ENCODE assay signal across 16 cellular contexts in genomic region chr6:157987788-157988699, GRCh38. TPM values are rescaled to one million over a fixed set of nuclear protein-coding genes. Genes with fewer than 3 reads are reported as not detected.
DNase-seq lines count a peak whose midpoint lies in the region; ATAC-seq and TF ChIP-seq lines count a peak whose summit lies in the region.
"Had no signal": no experiment of that assay in that cellular context is flagged by ENCODE, and none has a peak within 500 bp of the region (broad histone marks: within the 10 kb centered on the region; RNA-seq: fewer than 3 reads in every experiment).

No MANE protein-coding gene starts in this region.

- intact Hi-C loops in CD8-positive, alpha-beta T cell (cut with DNase I, micrococcal nuclease) = no loop called here
- intact Hi-C loops in prostate gland (cut with DNase I) = no loop called here

- no peaks in the 10 kb centered on the region for H3K27me3 ChIP-seq in CD8-positive, alpha-beta T cell (ENCODE audit: insufficient read depth, low read length)
- no peaks in the 10 kb centered on the region for H3K27me3 ChIP-seq in Loucy (ENCODE audit: insufficient read depth, low read length, poor library complexity, severe bottlenecking)
- no peaks in the 10 kb centered on the region for H3K27me3 ChIP-seq in prostate gland (replicated peaks; ENCODE audit: insufficient read depth)
- no peaks in the 10 kb centered on the region for H3K27me3 ChIP-seq in SJCRH30
- no peaks in the 10 kb centered on the region for H3K27me3 ChIP-seq in brain microvascular endothelial cell (replicated peaks)
- H3K27me3 ChIP-seq: colonic mucosa had no signal

- peak overlapping the region; percentile 18 for H3K27ac Mint-ChIP-seq in CD8-positive, alpha-beta T cell
- H3K27ac Mint-ChIP-seq: B cell had no signal

- H3K4me2 ChIP-seq in Loucy (ENCODE audit: low read depth, low read length, poor library complexity, severe bottlenecking) = peak overlapping the region; percentile 6

- H3K9me3 ChIP-seq in CD8-positive, alpha-beta T cell (ENCODE audit: low read length) = no peaks in the 10 kb centered on the region
- H3K9me3 ChIP-seq in Loucy (ENCODE audit: insufficient read depth, low read depth, low read length) (no peaks in the 10 kb centered on the region), prostate gland (no peaks in the 10 kb centered on the region), SJCRH30 (replicated peaks) (no peaks in the 10 kb centered on the region)
- H3K9me3 ChIP-seq: colonic mucosa had no signal

- TF ChIP-seq CTCF in CD8-positive, alpha-beta T cell (IDR thresholded peaks at IDR 0.05) = no peak
- TF ChIP-seq CTCF in Loucy (conservative IDR thresholded peaks at IDR 0.05; ENCODE audit: low read length) = no peak
- TF ChIP-seq CTCF in prostate gland (IDR thresholded peaks at IDR 0.05) = no peak
- TF ChIP-seq CTCF in brain microvascular endothelial cell (IDR thresholded peaks at IDR 0.05; ENCODE audit: low read depth, low read length, missing control alignments) = no peak

- no peak for DNase-seq in CD8-positive, alpha-beta T cell
- DNase-seq in prostate gland (ENCODE audit: low spot score) (no peak), NCI-H82 (lab: John Stamatoyannopoulos, UW) (no peak), SJCRH30 (no peak), brain microvascular endothelial cell (no peak)
- no peak for DNase-seq in activated CD4-positive, CD25-positive, alpha-beta regulatory T cell (lab: John Stamatoyannopoulos, UW)
- DNase-seq: amniotic stem cell; colonic mucosa; glutamatergic neuron; immature natural killer cell; mammary epithelial cell; NCI-H526 treated with DMSO at 0.1 percent for 48 hours; stimulated activated CD4-positive, alpha-beta T cell treated with anti-CD3 and anti-CD28 coated beads, Interleukin-4, amount 100 ng/mL, for 4 hours had no signal

- no peaks in the 10 kb centered on the region for H3K9me2 ChIP-seq in Loucy (replicated peaks; ENCODE audit: low read depth, low read length)

- POLR2A ChIA-PET in CD8-positive, alpha-beta T cell (lab: Charles Lee) = no interaction called here

- peaks cover 56% of the 10 kb centered on the region for H3K4me1 Mint-ChIP-seq in CD8-positive, alpha-beta T cell (ENCODE audit: low read depth)

- in situ Hi-C loops in brain microvascular endothelial cell (cut with HindIII; ENCODE audit: low pct_ligation_motif_present, low sequenced_read_pairs) = no loop called here

- H3K4me3 ChIP-seq in CD8-positive, alpha-beta T cell (ENCODE audit: low read depth, low read length) = no peak overlapping the region
- H3K4me3 ChIP-seq in Loucy (ENCODE audit: low read length, poor library complexity, severe bottlenecking) = no peak overlapping the region
- H3K4me3 ChIP-seq in prostate gland = no peak overlapping the region
- H3K4me3 ChIP-seq in SJCRH30 = no peak overlapping the region
- no peak overlapping the region for H3K4me3 ChIP-seq in brain microvascular endothelial cell (ENCODE audit: low read depth, low read length)
- H3K4me3 ChIP-seq: colonic mucosa had no signal

- no peaks in the 10 kb centered on the region for H3F3A ChIP-seq in Loucy (ENCODE audit: low read depth)

- no peaks in the 10 kb centered on the region for H3K9me3 Mint-ChIP-seq in CD8-positive, alpha-beta T cell
- H3K9me3 Mint-ChIP-seq: immature natural killer cell had no signal

- peaks cover 59% of the 10 kb centered on the region for H3K4me1 ChIP-seq in CD8-positive, alpha-beta T cell (ENCODE audit: insufficient read depth, low read length)
- H3K4me1 ChIP-seq in Loucy (ENCODE audit: insufficient read depth, low read length, poor library complexity, severe bottlenecking) (peaks cover 60% of the 10 kb centered on the region), prostate gland (replicated peaks) (peaks cover 18% of the 10 kb centered on the region), SJCRH30 (peaks cover 52% of the 10 kb centered on the region)

- no peak overlapping the region for H3K4me3 Mint-ChIP-seq in CD8-positive, alpha-beta T cell
- H3K4me3 Mint-ChIP-seq: B cell, immature natural killer cell had no signal

- no peak for TF ChIP-seq POLR2A in prostate gland (IDR thresholded peaks at IDR 0.05)

- no peak overlapping the region for H2AFZ ChIP-seq in Loucy (ENCODE audit: low read length)

- H3K36me3 Mint-ChIP-seq in CD8-positive, alpha-beta T cell = no peaks in the 10 kb centered on the region
- H3K36me3 Mint-ChIP-seq: immature natural killer cell had no signal

- H3K79me2 ChIP-seq in Loucy (ENCODE audit: insufficient read depth, low read length) = peaks cover 81% of the 10 kb centered on the region

- no peaks in the 10 kb centered on the region for H3K36me3 ChIP-seq in CD8-positive, alpha-beta T cell (ENCODE audit: insufficient read depth, low read length)
- H3K36me3 ChIP-seq in Loucy (ENCODE audit: insufficient read depth, low read length) (no peaks in the 10 kb centered on the region), prostate gland (no peaks in the 10 kb centered on the region), SJCRH30 (no peaks in the 10 kb centered on the region), brain microvascular endothelial cell (replicated peaks) (peaks cover 6% of the 10 kb centered on the region)
- H3K36me3 ChIP-seq: colonic mucosa had no signal

- no peak overlapping the region for H3K27ac ChIP-seq in CD8-positive, alpha-beta T cell (ENCODE audit: low read depth, low read length)
- peak overlapping the region; percentile 70 to 90 for H3K27ac ChIP-seq in prostate gland
- H3K27ac ChIP-seq in SJCRH30 = no peak overlapping the region
- H3K27ac ChIP-seq in brain microvascular endothelial cell = no peak overlapping the region
- H3K27ac ChIP-seq: colonic mucosa had no signal

- CTCF ChIA-PET in CD8-positive, alpha-beta T cell (lab: Charles Lee) = no interaction called here

- WGBS in prostate gland = 79% methylated on average over 20 of the region's 20 CpGs

- no peak overlapping the region for H3K9ac ChIP-seq in Loucy (ENCODE audit: low read depth, low read length, poor library complexity, severe bottlenecking)

- H4K20me1 ChIP-seq in Loucy (ENCODE audit: insufficient read depth, low read length, poor library complexity, severe bottlenecking) = peaks cover 19% of the 10 kb centered on the region

- no peaks in the 10 kb centered on the region for H3K27me3 Mint-ChIP-seq in CD8-positive, alpha-beta T cell (ENCODE audit: low read depth)
- H3K27me3 Mint-ChIP-seq: B cell had no signal

- no peak for ATAC-seq in CD8-positive, alpha-beta T cell
- ATAC-seq in esophagus mucosa = peak; percentile 18

RNA-seq across cellular contexts. Expression of gene SYNJ2, which starts 6.4 kb away (rescaled TPM):
- total RNA-seq in CD8-positive, alpha-beta T cell = 10 to 100 TPM; 28.4 to 29.5 TPM
- total RNA-seq in esophagus mucosa = 12.9 TPM
- 10 to 100 TPM; 19.7 to 19.9 TPM for total RNA-seq in prostate gland
- 32.5 and 33.4 TPM in 2 replicates for total RNA-seq in SJCRH30 (2014; rRNA removed; shearing (Covaris generic))

Comparison
In these comparisons a context has a peak if more than half of its experiments do, and no peak if none do; other contexts are left out.
1. H3K27ac ChIP-seq: peak in prostate gland (2 of 2); none in CD8-positive, alpha-beta T cell (single experiment), SJCRH30 (single experiment) and brain microvascular endothelial cell (single experiment).